ENCODE assay signal across 1 cellular context in the genomic region with DNA sequence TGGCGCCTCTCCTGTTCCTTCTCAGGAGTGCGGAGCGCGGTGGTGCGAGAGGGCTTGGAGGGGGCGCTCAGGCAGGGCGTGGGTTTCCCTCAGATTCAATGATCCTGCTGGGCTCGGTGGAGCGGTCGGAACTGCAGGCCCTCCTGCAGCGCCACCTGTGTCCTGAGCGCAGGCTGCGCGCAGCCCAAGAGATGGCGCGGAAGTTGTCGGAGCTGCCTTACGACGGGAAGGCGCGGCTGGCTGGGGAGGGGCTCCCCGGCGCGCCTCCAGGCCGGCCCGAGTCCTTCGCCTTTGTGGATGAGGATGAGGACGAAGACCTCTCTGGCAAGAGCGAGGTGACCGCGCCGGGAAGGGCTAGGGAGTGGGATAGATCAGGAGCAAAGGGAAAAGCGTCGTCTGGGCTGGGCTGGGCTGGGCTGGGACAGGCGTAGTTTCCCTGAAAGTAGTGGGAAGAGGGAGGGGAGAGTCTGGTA.
A peak's percentile ranks its signal among the peaks of the same experiment; 100 is the strongest.
TF ChIP-seq lines count a peak whose summit lies in the region.

No MANE protein-coding gene starts in this region.

TF ChIP-seq in GM23338, 12 proteins besides CTCF, POLR2A, EP300 and RAD21 (continued from another document):
- TF ChIP-seq POLR2AphosphoS5 (IDR thresholded peaks at IDR 0.05; ENCODE audit: low read depth) (peak; percentile 40; the same call in 1 of the 2 replicates), NANOG (IDR thresholded peaks at IDR 0.05; ENCODE audit: borderline replicate concordance) (no peak)
